In the genomic region with DNA sequence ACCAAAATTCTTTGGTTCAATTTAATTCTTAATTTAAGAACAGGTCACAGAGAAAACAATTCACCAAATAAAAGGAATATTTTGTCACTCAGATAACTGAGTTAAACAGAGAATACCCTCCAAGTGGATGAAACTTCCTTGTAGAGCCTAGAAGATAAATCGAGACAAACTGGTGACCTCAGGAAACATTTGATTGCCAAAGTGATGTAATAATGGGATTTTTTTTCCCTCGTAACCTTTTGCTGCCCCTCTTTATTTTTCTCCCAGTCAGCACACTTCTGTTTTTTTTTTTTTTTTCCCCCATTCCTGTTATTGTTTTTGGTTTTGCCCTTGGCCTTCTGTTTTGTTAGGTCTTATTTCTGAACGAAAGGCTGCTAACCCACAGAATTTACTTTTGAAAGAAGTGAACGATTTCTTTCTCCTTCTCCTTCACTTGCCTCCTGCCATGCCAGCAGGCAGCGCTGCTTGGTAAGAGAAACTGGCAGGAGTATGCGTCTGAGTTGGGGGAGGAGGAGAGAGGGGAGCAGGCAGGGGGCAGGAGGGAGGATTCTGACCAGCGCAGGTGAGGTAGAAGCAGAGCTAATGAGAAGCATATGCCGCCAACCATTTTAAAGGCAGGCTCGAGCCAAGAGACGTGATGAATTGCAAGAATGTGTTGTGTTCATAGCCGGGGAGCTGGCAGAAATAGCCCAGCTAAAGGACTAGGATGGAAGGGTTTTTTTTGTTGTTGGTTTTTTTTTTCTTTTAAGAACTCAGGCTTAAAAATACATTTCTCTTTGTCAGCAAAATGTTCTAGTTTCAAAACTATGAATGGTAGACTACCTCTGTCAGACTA, we compare ENCODE assay signal across 9 cellular contexts.
DNase-seq lines count a peak whose midpoint lies in the region; ATAC-seq and TF ChIP-seq lines count a peak whose summit lies in the region.
"Had no signal": no experiment of that assay in that cellular context is flagged by ENCODE, and none has a peak within 500 bp of the region (broad histone marks: within the 10 kb centered on the region; RNA-seq: fewer than 3 reads in every experiment).

No MANE protein-coding gene starts in this region.

- H3K27ac ChIP-seq in IMR-90 (ENCODE audit: insufficient read depth, low read length) (peak overlapping the region; percentile 55), sigmoid colon (peak overlapping the region; percentile 20 to 80 (median 49)), trophoblast cell (ENCODE audit: low read depth, low read length) (no peak overlapping the region)

- H3K4me1 ChIP-seq in IMR-90 (ENCODE audit: control insufficient read depth, insufficient read depth, low read length) (peaks cover 12% of the 10 kb centered on the region), sigmoid colon (peaks cover 0 to 15% (median 13%) of the 10 kb centered on the region in 4 donors), trophoblast cell (ENCODE audit: control insufficient read depth in 1 of 2, insufficient read depth in 2 of 2, low read length in 2 of 2) (peaks cover 6 to 14% of the 10 kb centered on the region in 2 experiments)

- H3K79me1 ChIP-seq in IMR-90 (ENCODE audit: low read depth in 1 of 2, low read length in 2 of 2) (peaks cover 12 to 19% of the 10 kb centered on the region in 2 experiments; a peak in 3 of 4 replicates), trophoblast cell (ENCODE audit: low read length) (peaks cover 2% of the 10 kb centered on the region)

- TF ChIP-seq EP300 in sigmoid colon (IDR thresholded peaks at IDR 0.05), result no peak

- H3K4me3 ChIP-seq in IMR-90 (ENCODE audit: insufficient read depth, low read depth, low read length), result no peak overlapping the region
- peak overlapping the region in 3 of 4 donors; percentile 17 to 31 (median 29) for H3K4me3 ChIP-seq in sigmoid colon
- no peak overlapping the region for H3K4me3 ChIP-seq in trophoblast cell (ENCODE audit: low read depth, low read length)
- H3K4me3 ChIP-seq: lung had no signal

- no peak overlapping the region for H2AK9ac ChIP-seq in IMR-90 (replicated peaks; ENCODE audit: low read depth, low read length, poor library complexity)

- no peak overlapping the region for H3K56ac ChIP-seq in IMR-90 (ENCODE audit: extremely low read depth, insufficient read depth, low read length)

- H3K14ac ChIP-seq in IMR-90 (replicated peaks; ENCODE audit: low read depth, low read length) (no peak overlapping the region), trophoblast cell (ENCODE audit: low read length) (no peak overlapping the region)

- H3K9me1 ChIP-seq in IMR-90 (ENCODE audit: insufficient read depth, low read length), result no peaks in the 10 kb centered on the region

- peak overlapping the region; percentile 9 for H2AFZ ChIP-seq in IMR-90 (replicated peaks; ENCODE audit: low read length, poor library complexity)
- no peak overlapping the region for H2AFZ ChIP-seq in trophoblast cell (ENCODE audit: insufficient read depth, low read length, poor library complexity)

- no peak overlapping the region for H3K9ac ChIP-seq in IMR-90 (ENCODE audit: low read depth, low read length)
- H3K9ac ChIP-seq in trophoblast cell (ENCODE audit: low read length), result no peak overlapping the region

- CTCF ChIA-PET in IMR-90 (lab: Yijun Ruan, JAX), result interaction anchor here (0.5 to 1.5 kb wide), 6 partner anchors 10 to 308 kb away, joined by 3 to 8 read pairs (median 4); a partner anchor contains a TSS

- dilution Hi-C loops in IMR-90 (cut with HindIII; ENCODE audit: low sequenced_read_pairs, unreplicated experiment), result loop anchor here (25.0 kb wide), 1 partner anchor 316 kb away; no protein-coding TSS in a partner anchor

- H4K5ac ChIP-seq in IMR-90 (ENCODE audit: low read depth, low read length), result peak overlapping the region; percentile 28

- intact Hi-C loops in IMR-90 (cut with micrococcal nuclease), result no loop called here
- intact Hi-C loops in sigmoid colon (cut with DNase I), result no loop called here

- no peak overlapping the region for H3K23ac ChIP-seq in IMR-90 (ENCODE audit: low read depth, low read length)
- no peak overlapping the region for H3K23ac ChIP-seq in trophoblast cell (ENCODE audit: low read length)

- H4K12ac ChIP-seq in trophoblast cell (ENCODE audit: low read depth, low read length), result no peak overlapping the region

- ATAC-seq in IMR-90 (ENCODE audit: low read depth) (peak; percentile 61), GM18907 (IDR thresholded peaks at IDR 0.05; ENCODE audit: unreplicated experiment) (no peak)

- H3K27me3 ChIP-seq in IMR-90 (ENCODE audit: control insufficient read depth, insufficient read depth, low read length) (no peaks in the 10 kb centered on the region), sigmoid colon (no peaks in the 10 kb centered on the region), trophoblast cell (ENCODE audit: insufficient read depth, low read length) (no peaks in the 10 kb centered on the region)

- TF ChIP-seq CTCF in IMR-90 (conservative IDR thresholded peaks at IDR 0.05; ENCODE audit: low read depth, low read length) (peak; percentile 37; the same call in 1 of the 2 replicates), sigmoid colon (IDR thresholded peaks at IDR 0.05) (peak in 1 of 4 experiments; percentile 8)

- H3K36me3 ChIP-seq in IMR-90 (ENCODE audit: control insufficient read depth, insufficient read depth, low read length) (no peaks in the 10 kb centered on the region; the same call in 1 of the 2 replicates), sigmoid colon (no peaks in the 10 kb centered on the region), trophoblast cell (ENCODE audit: control insufficient read depth in 1 of 2, insufficient read depth in 2 of 2, low read length in 2 of 2) (peaks cover 0 to 2% of the 10 kb centered on the region in 2 experiments)

- WGBS in IMR-90 (ENCODE audit: extremely low coverage in 2 of 2, insufficient read length in 1 of 2), 2 experiments, result 4% methylated on average over 4 of the region's 11 CpGs; no CpG with 5 or more reads in 1 of the 2 experiments
- WGBS in sigmoid colon, 2 donors, result 72 to 85% methylated on average over 11 of the region's 11 CpGs
- no CpG with 5 or more reads among the region's 11 CpGs for WGBS in trophoblast cell (ENCODE audit: extremely low coverage, insufficient coverage, insufficient read length)

- H4K91ac ChIP-seq in IMR-90 (ENCODE audit: insufficient read depth, low read depth, low read length) (peak overlapping the region; percentile 64), trophoblast cell (ENCODE audit: low read depth, low read length) (no peak overlapping the region)

- peak overlapping the region; percentile 77 for H3K4me2 ChIP-seq in IMR-90 (ENCODE audit: low read depth, low read length)
- no peak overlapping the region for H3K4me2 ChIP-seq in trophoblast cell (ENCODE audit: low read length)

- H2BK5ac ChIP-seq in IMR-90 (ENCODE audit: low read depth, low read length, poor library complexity, severe bottlenecking), result no peak overlapping the region
- no peak overlapping the region for H2BK5ac ChIP-seq in trophoblast cell (ENCODE audit: low read depth, low read length, poor library complexity)

- TF ChIP-seq RAD21 in IMR-90 (IDR thresholded peaks at IDR 0.05; ENCODE audit: low read length), result peak; percentile 43; the same call in 1 of the 2 replicates

- H3K18ac ChIP-seq in IMR-90 (ENCODE audit: low read depth, low read length) (no peak overlapping the region), trophoblast cell (ENCODE audit: low read length) (no peak overlapping the region)

- H3K9me3 ChIP-seq in IMR-90 (ENCODE audit: control insufficient read depth, insufficient read depth, low read length) (no peaks in the 10 kb centered on the region), sigmoid colon (no peaks in the 10 kb centered on the region), trophoblast cell (ENCODE audit: insufficient read depth, low read depth, low read length) (no peaks in the 10 kb centered on the region)

- in situ Hi-C loops in IMR-90 (cut with MboI; ENCODE audit: low sequenced_read_pairs), result no loop called here

- H3K4ac ChIP-seq in IMR-90 (ENCODE audit: low read depth, low read length), result peak overlapping the region; percentile 42; the same call in 1 of the 2 replicates
- H3K4ac ChIP-seq in trophoblast cell (ENCODE audit: low read depth, low read length), result no peak overlapping the region

- H4K8ac ChIP-seq in IMR-90 (ENCODE audit: low read depth in 2 of 2, low read length in 2 of 2) (peak overlapping the region in 1 of 2 experiments; percentile 50; a peak in 1 of 4 replicates), trophoblast cell (ENCODE audit: low read depth, low read length) (no peak overlapping the region)

- BruUV-seq in IMR-90 (replicated peaks; lab: Mats Ljungman, UMichigan), result no TSS peak

- peak; percentile 63 for DNase-seq in IMR-90
- peak; percentile 93 for DNase-seq in astrocyte of the hippocampus (ENCODE audit: low read depth, low spot score)
- DNase-seq in iPS DF 19.7 (ENCODE audit: low read depth, low spot score), result peak; percentile 65
- peak; percentile 67 for DNase-seq in sigmoid colon
- DNase-seq in activated effector memory CD4-positive, alpha-beta T cell treated with Interleukin-2 at 50 U/mL for 16 hours, result no peak
- DNase-seq in SW480 (ENCODE audit: low spot score), result no peak
- no peak for DNase-seq in trophoblast cell

- H2BK20ac ChIP-seq in IMR-90 (ENCODE audit: low read depth, low read length), result no peak overlapping the region

- H2BK12ac ChIP-seq in trophoblast cell (ENCODE audit: low read length), result no peak overlapping the region

- no peak overlapping the region; the same call in 1 of the 2 replicates for H2AK5ac ChIP-seq in IMR-90 (ENCODE audit: low read depth, low read length)
- no peak overlapping the region for H2AK5ac ChIP-seq in trophoblast cell (ENCODE audit: low read length)

- TF ChIP-seq POLR2A in IMR-90 (IDR thresholded peaks at IDR 0.05; ENCODE audit: low read depth, low read length) (no peak), sigmoid colon (IDR thresholded peaks at IDR 0.05) (no peak)

- H2BK120ac ChIP-seq in IMR-90 (ENCODE audit: low read depth, low read length), result no peak overlapping the region
- no peak overlapping the region for H2BK120ac ChIP-seq in trophoblast cell (ENCODE audit: insufficient read depth, low read length, poor library complexity)

- H4K20me1 ChIP-seq in IMR-90 (ENCODE audit: insufficient read depth, low read length), result no peaks in the 10 kb centered on the region

- no peak overlapping the region for H2BK15ac ChIP-seq in IMR-90 (ENCODE audit: low read depth, low read length)

- no peaks in the 10 kb centered on the region for H3K79me2 ChIP-seq in trophoblast cell (ENCODE audit: control insufficient read depth, insufficient read depth, low read length, poor library complexity)

- POLR2A ChIA-PET in IMR-90 (lab: Charles Lee; ENCODE audit: unreplicated experiment), result interaction anchor here (0.6 kb wide), 1 partner anchor 348 kb away, joined by 6 read pairs; no protein-coding TSS in a partner anchor

TF ChIP-seq in IMR-90, 13 proteins besides CTCF, POLR2A, EP300 and RAD21:
- peak; percentile 28; the same call in 1 of the 2 replicates for TF ChIP-seq SMC3 (IDR thresholded peaks at IDR 0.05; ENCODE audit: low read depth, low read length)
- TF ChIP-seq NFE2L2 (IDR thresholded peaks at IDR 0.05; ENCODE audit: low read depth, low read length), result no peak
- peak; percentile 83 for TF ChIP-seq MAFK (IDR thresholded peaks at IDR 0.05; ENCODE audit: low read depth, low read length)
- 0 out of 2 replicates have a peak, but pooled peaks have one; percentile 22 for TF ChIP-seq MAZ (IDR thresholded peaks at IDR 0.05; ENCODE audit: borderline replicate concordance, low read depth, low read length)

Comparison
In these comparisons a context has a peak if more than half of its experiments do, and no peak if none do; other contexts are left out.
1. DNase-seq: peak in IMR-90 (single experiment), astrocyte of the hippocampus (single experiment), iPS DF 19.7 (single experiment) and sigmoid colon (single experiment); none in activated effector memory CD4-positive, alpha-beta T cell treated with Interleukin-2 at 50 U/mL for 16 hours (single experiment), SW480 (single experiment) and trophoblast cell (0 of 2).
2. H3K4me3 ChIP-seq: peak in sigmoid colon (3 of 4); none in IMR-90 (single experiment) and trophoblast cell (single experiment).